Comparison of ENCODE assay signal across 11 cellular contexts in genomic region chr16:3057181-3058166, GRCh38. TPM values are rescaled to one million over a fixed set of nuclear protein-coding genes. Genes with fewer than 3 reads are reported as not detected.
DNase-seq lines count a peak whose midpoint lies in the region; ATAC-seq, FAIRE-seq and TF ChIP-seq lines count a peak whose summit lies in the region.
"Had no signal": no experiment of that assay in that cellular context is flagged by ENCODE, and none has a peak within 500 bp of the region (broad histone marks: within the 10 kb centered on the region; RNA-seq: fewer than 3 reads in every experiment).

No MANE protein-coding gene starts in this region.

- H3K27me3 ChIP-seq in DND-41 (ENCODE audit: insufficient read depth, low read length, poor library complexity) (no peaks in the 10 kb centered on the region), H1 (replicated peaks in 1 of 4; ENCODE audit: control insufficient read depth in 3 of 4, extremely low read depth in 1 of 4, insufficient read depth in 3 of 4, low read length in 3 of 4) (no peaks in the 10 kb centered on the region; a peak in 1 of 7 replicates), osteoblast (ENCODE audit: insufficient read depth, low read length) (peaks cover 3% of the 10 kb centered on the region)
- H3K27me3 ChIP-seq: thyroid gland had no signal

- H3K36me3 ChIP-seq in DND-41 (ENCODE audit: insufficient read depth, low read length) (peaks cover 37% of the 10 kb centered on the region), OCI-LY7 (ENCODE audit: insufficient read depth, low read length) (no peaks in the 10 kb centered on the region), H1 (ENCODE audit: control insufficient read depth in 2 of 4, insufficient read depth in 4 of 4, low read length in 3 of 4) (no peaks in the 10 kb centered on the region; a peak in 1 of 8 replicates), osteoblast (ENCODE audit: insufficient read depth, low read length) (no peaks in the 10 kb centered on the region)
- H3K36me3 ChIP-seq: thyroid gland had no signal

- H2AK5ac ChIP-seq in H1 (ENCODE audit: low read depth, low read length), result no peak overlapping the region

- H3K4me3 ChIP-seq in DND-41 (ENCODE audit: low read depth in 1 of 2, low read length in 2 of 2) (peak overlapping the region in 1 of 2 experiments; percentile 74; a peak in 3 of 4 replicates), OCI-LY7 (ENCODE audit: low read depth, low read length, poor library complexity, severe bottlenecking) (peak overlapping the region; percentile 76), H1 (ENCODE audit: extremely low read depth in 1 of 4, insufficient read depth in 2 of 4, low read depth in 3 of 4, low read length in 4 of 4) (peak overlapping the region; percentile 39 to 86 (median 67)), osteoblast (ENCODE audit: insufficient read depth, low read length) (no peak overlapping the region)

- BruUV-seq in OCI-LY7 (replicated peaks; lab: Mats Ljungman, UMichigan), result no TSS peak

- H3K14ac ChIP-seq in H1 (ENCODE audit: insufficient read length), result no peak overlapping the region

- H3K4me2 ChIP-seq in DND-41 (ENCODE audit: insufficient read depth, low read length) (peak overlapping the region; percentile 83), OCI-LY7 (ENCODE audit: low read length) (peak overlapping the region; percentile 75), H1 (ENCODE audit: insufficient read depth in 1 of 2, low read depth in 2 of 2, low read length in 2 of 2) (peak overlapping the region; percentile 49 to 85), osteoblast (ENCODE audit: insufficient read depth, low read length) (peak overlapping the region; percentile 90)

- peaks cover 23% of the 10 kb centered on the region for H3K79me2 ChIP-seq in DND-41 (ENCODE audit: insufficient read depth, low read length)
- no peaks in the 10 kb centered on the region for H3K79me2 ChIP-seq in OCI-LY7 (ENCODE audit: insufficient read depth, low read depth, low read length)
- H3K79me2 ChIP-seq in H1 (ENCODE audit: control insufficient read depth in 1 of 2, insufficient read depth in 2 of 2, low read length in 2 of 2), result no peaks in the 10 kb centered on the region
- no peaks in the 10 kb centered on the region for H3K79me2 ChIP-seq in osteoblast (ENCODE audit: insufficient read depth, low read length)

- POLR2A ChIA-PET in OCI-LY7 (lab: Charles Lee), result no interaction called here
- POLR2A ChIA-PET in H1 (lab: Charles Lee; ENCODE audit: partially characterized antibody), result interaction anchor here (0.9 to 12.7 kb wide), 21 partner anchors 10 to 93 kb away, joined by 3 to 140 read pairs (median 6); partner anchors contain the start of genes CLDN6, HCFC1R1, MMP25 and THOC6

- no peak overlapping the region for H2BK5ac ChIP-seq in H1 (ENCODE audit: low read depth, low read length)

- intact Hi-C loops in OCI-LY7 (cut with micrococcal nuclease; ENCODE audit: unreplicated experiment), result loop anchor here (1.0 to 2.0 kb wide), 3 partner anchors 43 to 109 kb away; no protein-coding TSS in a partner anchor

- no peak overlapping the region for H4K5ac ChIP-seq in H1 (ENCODE audit: insufficient read length, low read depth, low read length)

- peaks cover 6% of the 10 kb centered on the region; the same call in 1 of the 2 replicates for H3K23me2 ChIP-seq in H1 (ENCODE audit: low read depth, low read length)

- no peaks in the 10 kb centered on the region for H3K79me1 ChIP-seq in H1 (ENCODE audit: low read depth, low read length)

- no peaks in the 10 kb centered on the region for H3K9me2 ChIP-seq in OCI-LY7 (ENCODE audit: insufficient read depth, low read length)

- TF ChIP-seq POLR2A in H1 (IDR thresholded peaks at IDR 0.05; ENCODE audit: control extremely low read depth in 1 of 2, low read depth in 2 of 2, low read length in 2 of 2), result no peak

- peaks cover 15% of the 10 kb centered on the region; the same call in 1 of the 2 replicates for H4K20me1 ChIP-seq in DND-41 (ENCODE audit: insufficient read depth, low read length)
- H4K20me1 ChIP-seq in OCI-LY7 (ENCODE audit: insufficient read depth, low read length), result no peaks in the 10 kb centered on the region
- H4K20me1 ChIP-seq in H1 (replicated peaks in 1 of 2; ENCODE audit: control insufficient read depth in 1 of 2, insufficient read depth in 2 of 2, low read length in 2 of 2), result peaks cover 7% of the 10 kb centered on the region in 2 experiments
- no peaks in the 10 kb centered on the region for H4K20me1 ChIP-seq in osteoblast (ENCODE audit: insufficient read depth, low read length)

- H3K23ac ChIP-seq in H1 (ENCODE audit: insufficient read length), result no peak overlapping the region

- TF ChIP-seq CTCF in DND-41 (IDR thresholded peaks at IDR 0.05; ENCODE audit: borderline replicate concordance, extremely low read depth, low read length, poor library complexity, severe bottlenecking) (no peak), OCI-LY7 (conservative IDR thresholded peaks at IDR 0.05; ENCODE audit: low read length) (no peak), H1 (IDR thresholded peaks at IDR 0.05; ENCODE audit: control extremely low read depth in 1 of 3, insufficient read depth in 1 of 3, low read depth in 1 of 3, low read length in 3 of 3) (no peak), osteoblast (IDR thresholded peaks at IDR 0.05; ENCODE audit: extremely low read depth, low read depth, low read length) (no peak)

- H2BK20ac ChIP-seq in H1 (ENCODE audit: low read length), result no peak overlapping the region

- H3K4ac ChIP-seq in H1 (replicated peaks; ENCODE audit: insufficient read length, low read depth, low read length), result no peak overlapping the region

- peak overlapping the region; percentile 83; the same call in 1 of the 2 replicates for H3K9ac ChIP-seq in DND-41 (ENCODE audit: low read depth, low read length)
- peak overlapping the region in 1 of 4 experiments; percentile 58; a peak in 1 of 7 replicates for H3K9ac ChIP-seq in H1 (replicated peaks in 1 of 4; ENCODE audit: extremely low read depth in 1 of 4, low read depth in 3 of 4, low read length in 3 of 4)

- DNase-seq in DND-41 (no peak), OCI-LY7 (ENCODE audit: low spot score) (no peak), H1 (ENCODE audit: low read depth in 1 of 2, low spot score in 2 of 2) (no peak), osteoblast (ENCODE audit: insufficient read length, low spot score, missing footprints) (no peak), NCI-H1436 treated with DMSO at 0.1 percent for 48 hours (lab: John Stamatoyannopoulos, UW) (no peak)
- DNase-seq in stimulated activated CD4-positive, alpha-beta T cell treated with anti-CD3 and anti-CD28 coated beads, Interleukin-1b, Interleukin-23, amount 100 ng/mL, for 48 hours, result no peak
- DNase-seq: NCI-H446 treated with DMSO at 0.1 percent for 48 hours; stimulated activated CD4-positive, alpha-beta T cell treated with anti-CD3 and anti-CD28 coated beads, Interleukin-15, amount 100 ng/mL, for 24 hours had no signal

- TF ChIP-seq EP300 in H1 (IDR thresholded peaks at IDR 0.05; ENCODE audit: borderline replicate concordance in 1 of 2, low read depth in 2 of 2, low read length in 2 of 2), result no peak

- WGBS in H1 (ENCODE audit: extremely low coverage in 1 of 2, insufficient coverage in 1 of 2, insufficient read length in 1 of 2, insufficient replicate concordance in 2 of 2, low coverage in 1 of 2, low lambda C conversion rate in 2 of 2, missing lambda C conversion rate in 1 of 2), 2 experiments, result 94% methylated on average over 19 of the region's 23 CpGs; no CpG with 5 or more reads in 1 of the 2 experiments

- no peak overlapping the region for H2BK12ac ChIP-seq in H1 (ENCODE audit: low read depth, low read length)

- CTCF ChIA-PET in OCI-LY7 (lab: Charles Lee; ENCODE audit: unreplicated experiment), result interaction anchor here (1.9 kb wide), 1 partner anchor 29 kb away, joined by 12 read pairs; no protein-coding TSS in a partner anchor
- CTCF ChIA-PET in H1 (lab: Charles Lee; ENCODE audit: partially characterized antibody), result interaction anchor here (0.7 to 8.3 kb wide), 21 partner anchors 10 to 85 kb away, joined by 3 to 88 read pairs (median 9); partner anchors contain the start of genes MMP25 and ZSCAN10

- H2AFZ ChIP-seq in DND-41 (ENCODE audit: low read depth, low read length), result no peak overlapping the region
- H2AFZ ChIP-seq in OCI-LY7 (ENCODE audit: low read length), result no peak overlapping the region
- H2AFZ ChIP-seq in H1 (ENCODE audit: low read length), result no peak overlapping the region
- no peak overlapping the region for H2AFZ ChIP-seq in osteoblast (ENCODE audit: low read length)

- H4K8ac ChIP-seq in H1 (ENCODE audit: extremely low read depth, insufficient read depth, low read length), result no peak overlapping the region

- H3K27ac ChIP-seq in DND-41 (ENCODE audit: low read length) (no peak overlapping the region; the same call in 1 of the 2 replicates), OCI-LY7 (ENCODE audit: low read depth, low read length, poor library complexity, severe bottlenecking) (no peak overlapping the region), H1 (ENCODE audit: low read depth, low read length) (no peak overlapping the region), osteoblast (ENCODE audit: low read depth, low read length) (no peak overlapping the region)

- H3K4me1 ChIP-seq in DND-41 (ENCODE audit: insufficient read depth, low read length) (peaks cover 39% of the 10 kb centered on the region), OCI-LY7 (ENCODE audit: insufficient read depth, low read length, poor library complexity, severe bottlenecking) (peaks cover 31% of the 10 kb centered on the region), H1 (replicated peaks in 1 of 4; ENCODE audit: control insufficient read depth in 3 of 4, insufficient read depth in 4 of 4, low read length in 3 of 4) (peaks cover 5 to 17% (median 6%) of the 10 kb centered on the region in 4 experiments; a peak in 6 of 7 replicates), osteoblast (ENCODE audit: insufficient read depth, low read length) (no peaks in the 10 kb centered on the region)

- no peak overlapping the region for H2BK15ac ChIP-seq in H1 (ENCODE audit: low read length)

- no peak overlapping the region for H3K56ac ChIP-seq in H1 (replicated peaks; ENCODE audit: insufficient read length, low read depth, low read length)

- no peak for FAIRE-seq in H1 (lab: Jason Lieb, UNC)

- no peak overlapping the region for H4K91ac ChIP-seq in H1 (replicated peaks; ENCODE audit: insufficient read length, low read length)

- ATAC-seq in DND-41 (ENCODE audit: insufficient read depth, low read depth) (no peak), GM19328 (IDR thresholded peaks at IDR 0.05; ENCODE audit: unreplicated experiment) (no peak), HG02973 (IDR thresholded peaks at IDR 0.05; ENCODE audit: unreplicated experiment) (no peak)

- no peaks in the 10 kb centered on the region for H3K9me3 ChIP-seq in DND-41 (ENCODE audit: insufficient read depth, low read length, severe bottlenecking)
- no peaks in the 10 kb centered on the region for H3K9me3 ChIP-seq in OCI-LY7 (ENCODE audit: low read length)
- no peaks in the 10 kb centered on the region for H3K9me3 ChIP-seq in H1 (ENCODE audit: insufficient read depth in 2 of 2, low read depth in 1 of 2, low read length in 1 of 2)
- H3K9me3 ChIP-seq in osteoblast (ENCODE audit: low read depth, low read length), result no peaks in the 10 kb centered on the region
- H3K9me3 ChIP-seq: thyroid gland had no signal

- H3K18ac ChIP-seq in H1 (ENCODE audit: extremely low read depth, low read length), result no peak overlapping the region

- no peak for TF ChIP-seq RAD21 in H1 (IDR thresholded peaks at IDR 0.05 in 1 of 2, conservative IDR thresholded peaks at IDR 0.05 in 1 of 2; ENCODE audit: low read depth in 2 of 2, low read length in 2 of 2)

- no peak overlapping the region for H2BK120ac ChIP-seq in H1 (replicated peaks; ENCODE audit: low read depth, low read length)

RNA-seq across cellular contexts. Expression of gene IL32, which starts 8.0 kb away (rescaled TPM):
- total RNA-seq in OCI-LY7 (2014; rRNA removed; shearing (Covaris generic)), result not detected in 2 replicates
- total RNA-seq in OCI-LY7 (2022) (not detected in 2 replicates), osteoblast (0.72 TPM in 1 of 2 replicates, not detected in the other)
- total RNA-seq in H1 (2021; fragmentation: NEBNext Ultra II Directional; extraction: Animal tissue kit (Norgen Biotek cat#: 25700)), result 2.0 and 2.7 TPM in 2 replicates
- polyA plus RNA-seq in H1 (2011; rRNA removed), result 4.3 and 5.0 TPM in 2 replicates
- polyA plus RNA-seq in H1 (2011; cell fraction: cytosol; rRNA removed), result 2.4 TPM
- polyA plus RNA-seq in H1 (2011; cell fraction: nucleus; rRNA removed), result 4.7 TPM
- 2.9 to 4.2 TPM (median 4.0 TPM) in 4 replicates for polyA plus RNA-seq in H1 (2012, experiment 1 of 2)
- 4.1 TPM for polyA plus RNA-seq in H1 (2012, experiment 2 of 2)
- polyA plus RNA-seq in H1 (2013, experiment 1 of 2), result 2.1 TPM
- 2.3 TPM for polyA plus RNA-seq in H1 (2013, experiment 2 of 2)
- polyA minus RNA-seq in H1 (2011; rRNA and poly(A)+ RNA removed), result 0.68 and 1.4 TPM in 2 replicates
- 2.8 TPM for polyA minus RNA-seq in H1 (2011; cell fraction: cytosol; rRNA and poly(A)+ RNA removed)
- 4.4 TPM for polyA minus RNA-seq in H1 (2011; cell fraction: nucleus; rRNA and poly(A)+ RNA removed)

RNA-seq across cellular contexts. Expression of gene MMP25, which starts 11.1 kb away (rescaled TPM):
- 0.63 and 2.6 TPM in 2 replicates for total RNA-seq in OCI-LY7 (2014; rRNA removed; shearing (Covaris generic))
- total RNA-seq in OCI-LY7 (2022) (5.6 and 5.8 TPM in 2 replicates), osteoblast (under 0.01 TPM in 1 of 2 replicates, not detected in the other)
- 23.9 and 26.7 TPM in 2 replicates for total RNA-seq in H1 (2021; fragmentation: NEBNext Ultra II Directional; extraction: Animal tissue kit (Norgen Biotek cat#: 25700))
- 7.7 and 14.8 TPM in 2 replicates for polyA plus RNA-seq in H1 (2011; rRNA removed)
- polyA plus RNA-seq in H1 (2011; cell fraction: cytosol; rRNA removed), result 6.4 TPM
- 21.4 TPM for polyA plus RNA-seq in H1 (2011; cell fraction: nucleus; rRNA removed)
- 15.9 to 29.8 TPM (median 25.6 TPM) in 4 replicates for polyA plus RNA-seq in H1 (2012, experiment 1 of 2)
- 20.7 TPM for polyA plus RNA-seq in H1 (2012, experiment 2 of 2)
- polyA plus RNA-seq in H1 (2013, experiment 1 of 2), result 37.9 TPM
- 36.0 TPM for polyA plus RNA-seq in H1 (2013, experiment 2 of 2)
- 2.7 and 3.3 TPM in 2 replicates for polyA minus RNA-seq in H1 (2011; rRNA and poly(A)+ RNA removed)
- polyA minus RNA-seq in H1 (2011; cell fraction: cytosol; rRNA and poly(A)+ RNA removed), result 11.2 TPM
- 6.4 TPM for polyA minus RNA-seq in H1 (2011; cell fraction: nucleus; rRNA and poly(A)+ RNA removed)

RNA-seq across cellular contexts. Expression of gene BICDL2, which starts 20.7 kb away (rescaled TPM):
- total RNA-seq in OCI-LY7 (2014; rRNA removed; shearing (Covaris generic)), result not detected in 2 replicates
- total RNA-seq in OCI-LY7 (2022) (not detected in 2 replicates), osteoblast (0.29 TPM in 1 of 2 replicates, not detected in the other)
- total RNA-seq in H1 (2021; fragmentation: NEBNext Ultra II Directional; extraction: Animal tissue kit (Norgen Biotek cat#: 25700)), result 14.3 and 15.9 TPM in 2 replicates
- polyA plus RNA-seq in H1 (2011; rRNA removed), result 7.3 and 14.2 TPM in 2 replicates
- polyA plus RNA-seq in H1 (2011; cell fraction: cytosol; rRNA removed), result 18.0 TPM
- 32.3 TPM for polyA plus RNA-seq in H1 (2011; cell fraction: nucleus; rRNA removed)
- 9.8 to 15.5 TPM (median 13.9 TPM) in 4 replicates for polyA plus RNA-seq in H1 (2012, experiment 1 of 2)
- 5.9 TPM for polyA plus RNA-seq in H1 (2012, experiment 2 of 2)
- 10.2 TPM for polyA plus RNA-seq in H1 (2013, experiment 1 of 2)
- polyA plus RNA-seq in H1 (2013, experiment 2 of 2), result 9.1 TPM
- 2.5 and 4.1 TPM in 2 replicates for polyA minus RNA-seq in H1 (2011; rRNA and poly(A)+ RNA removed)
- 4.6 TPM for polyA minus RNA-seq in H1 (2011; cell fraction: cytosol; rRNA and poly(A)+ RNA removed)
- 8.3 TPM for polyA minus RNA-seq in H1 (2011; cell fraction: nucleus; rRNA and poly(A)+ RNA removed)

RNA-seq across cellular contexts. Expression of gene THOC6, which starts 33.6 kb away (rescaled TPM):
- total RNA-seq in OCI-LY7 (2014; rRNA removed; shearing (Covaris generic)), result 33.7 and 36.0 TPM in 2 replicates
- total RNA-seq in OCI-LY7 (2022) (26.3 and 33.6 TPM in 2 replicates), osteoblast (21.8 and 23.5 TPM in 2 replicates)
- 78.5 and 82.9 TPM in 2 replicates for total RNA-seq in H1 (2021; fragmentation: NEBNext Ultra II Directional; extraction: Animal tissue kit (Norgen Biotek cat#: 25700))
- polyA plus RNA-seq in H1 (2011; rRNA removed), result 111 and 137 TPM in 2 replicates
- 105 TPM for polyA plus RNA-seq in H1 (2011; cell fraction: cytosol; rRNA removed)
- polyA plus RNA-seq in H1 (2011; cell fraction: nucleus; rRNA removed), result 118 TPM
- 65.6 to 98.4 TPM (median 93.0 TPM) in 4 replicates for polyA plus RNA-seq in H1 (2012, experiment 1 of 2)
- 114 TPM for polyA plus RNA-seq in H1 (2012, experiment 2 of 2)
- 36.7 TPM for polyA plus RNA-seq in H1 (2013, experiment 1 of 2)
- polyA plus RNA-seq in H1 (2013, experiment 2 of 2), result 34.1 TPM
- polyA minus RNA-seq in H1 (2011; rRNA and poly(A)+ RNA removed), result 48.6 and 73.0 TPM in 2 replicates
- 59.2 TPM for polyA minus RNA-seq in H1 (2011; cell fraction: cytosol; rRNA and poly(A)+ RNA removed)
- polyA minus RNA-seq in H1 (2011; cell fraction: nucleus; rRNA and poly(A)+ RNA removed), result 37.9 TPM

RNA-seq across cellular contexts. Expression of gene HCFC1R1, which starts 33.7 kb away (rescaled TPM):
- total RNA-seq in OCI-LY7 (2014; rRNA removed; shearing (Covaris generic)), result 17.1 and 29.1 TPM in 2 replicates
- total RNA-seq in OCI-LY7 (2022) (32.2 and 39.4 TPM in 2 replicates), osteoblast (20.3 and 21.2 TPM in 2 replicates)
- total RNA-seq in H1 (2021; fragmentation: NEBNext Ultra II Directional; extraction: Animal tissue kit (Norgen Biotek cat#: 25700)), result 66.2 and 72.7 TPM in 2 replicates
- polyA plus RNA-seq in H1 (2011; rRNA removed), result 138 and 195 TPM in 2 replicates
- polyA plus RNA-seq in H1 (2011; cell fraction: cytosol; rRNA removed), result 98.0 TPM
- 119 TPM for polyA plus RNA-seq in H1 (2011; cell fraction: nucleus; rRNA removed)
- 100 to 142 TPM (median 123 TPM) in 4 replicates for polyA plus RNA-seq in H1 (2012, experiment 1 of 2)
- polyA plus RNA-seq in H1 (2012, experiment 2 of 2), result 151 TPM
- polyA plus RNA-seq in H1 (2013, experiment 1 of 2), result 119 TPM
- polyA plus RNA-seq in H1 (2013, experiment 2 of 2), result 124 TPM
- 16.3 and 19.5 TPM in 2 replicates for polyA minus RNA-seq in H1 (2011; rRNA and poly(A)+ RNA removed)
- 37.1 TPM for polyA minus RNA-seq in H1 (2011; cell fraction: cytosol; rRNA and poly(A)+ RNA removed)
- polyA minus RNA-seq in H1 (2011; cell fraction: nucleus; rRNA and poly(A)+ RNA removed), result 29.6 TPM

Comparison
In these comparisons a context has a peak if more than half of its experiments do, and no peak if none do; other contexts are left out.
1. RNA of gene BICDL2, which starts 20.7 kb away (total RNA-seq): 14.3 to 15.9 TPM in H1; not detected in OCI-LY7 and 0.29 TPM in osteoblast; every median in the first group is over 10 times any median in the second.
2. Peak in every context shown above with its lines, with median percentiles within 50 percentile points of each other: H3K4me2 ChIP-seq.